In the genomic region with DNA sequence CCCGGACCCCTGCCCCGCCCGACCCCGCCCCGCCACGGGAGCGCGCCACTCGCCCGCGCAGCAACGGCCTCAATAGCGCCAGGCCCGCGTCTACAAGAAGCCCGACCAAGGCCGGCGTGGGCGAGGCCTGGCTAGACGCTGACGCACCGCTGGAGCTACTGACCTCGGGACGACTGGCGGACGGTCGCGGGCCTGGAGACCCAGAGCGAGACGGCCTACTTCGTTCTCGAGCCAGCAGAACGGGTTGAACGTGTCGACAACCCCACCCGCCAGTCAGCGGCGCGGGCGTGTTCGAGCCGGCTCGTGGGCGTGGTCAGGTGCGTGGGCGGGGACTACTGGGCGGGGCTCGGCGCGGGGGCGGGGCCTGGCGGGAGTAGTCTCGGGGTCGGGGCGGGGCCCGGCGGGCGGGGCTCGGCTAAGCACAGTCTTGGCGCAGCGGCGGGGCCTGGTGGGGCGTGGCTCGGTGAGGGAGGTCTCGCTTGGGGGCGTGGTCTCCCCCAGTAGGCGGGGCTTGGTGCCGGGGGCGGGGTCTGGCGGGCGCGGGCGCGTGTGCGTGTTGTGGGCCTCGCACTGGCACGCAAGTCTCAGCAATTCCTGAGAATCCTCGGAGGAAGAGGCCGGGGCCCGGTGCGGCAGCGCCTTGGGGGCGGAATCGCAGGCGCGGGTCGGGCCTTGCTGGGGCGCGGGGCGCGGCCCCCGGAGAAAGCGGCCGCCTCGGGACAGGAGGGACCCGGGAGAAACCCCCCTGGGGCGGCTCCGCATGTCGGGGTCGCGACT, we compare ENCODE assay signal across 1 cellular context.
TF ChIP-seq lines count a peak whose summit lies in the region.

A gene (minus strand): TSS at position 293 of the 777 bp plus-strand sequence. CDS start 5,080 bp downstream, outside the sequence.

TF ChIP-seq in SK-N-SH, 30 proteins besides CTCF, POLR2A, EP300 and RAD21 (continued from another document):
- TF ChIP-seq, protein P1, sequence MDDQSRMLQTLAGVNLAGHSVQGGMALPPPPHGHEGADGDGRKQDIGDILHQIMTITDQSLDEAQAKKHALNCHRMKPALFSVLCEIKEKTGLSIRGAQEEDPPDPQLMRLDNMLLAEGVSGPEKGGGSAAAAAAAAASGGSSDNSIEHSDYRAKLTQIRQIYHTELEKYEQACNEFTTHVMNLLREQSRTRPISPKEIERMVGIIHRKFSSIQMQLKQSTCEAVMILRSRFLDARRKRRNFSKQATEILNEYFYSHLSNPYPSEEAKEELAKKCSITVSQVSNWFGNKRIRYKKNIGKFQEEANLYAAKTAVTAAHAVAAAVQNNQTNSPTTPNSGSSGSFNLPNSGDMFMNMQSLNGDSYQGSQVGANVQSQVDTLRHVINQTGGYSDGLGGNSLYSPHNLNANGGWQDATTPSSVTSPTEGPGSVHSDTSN (IDR thresholded peaks at IDR 0.05) = peak; percentile 18; the same call in 1 of the 2 replicates
- TF ChIP-seq FOXJ3 (CRISPR knock-in tag; IDR thresholded peaks at IDR 0.05) (no peak), GABPA (IDR thresholded peaks at IDR 0.05; ENCODE audit: low read depth) (no peak), ELF1 (IDR thresholded peaks at IDR 0.05) (no peak), SIN3A (IDR thresholded peaks at IDR 0.05; ENCODE audit: borderline replicate concordance, low read depth, low read length) (no peak), FOXM1 (IDR thresholded peaks at IDR 0.05; ENCODE audit: low read depth) (no peak), RCOR1 (IDR thresholded peaks at IDR 0.05; ENCODE audit: low read length) (no peak), TEAD4 (IDR thresholded peaks at IDR 0.05; ENCODE audit: borderline replicate concordance, insufficient read depth) (no peak), POLR2AphosphoS5 (IDR thresholded peaks at IDR 0.05; ENCODE audit: low read depth, low read length) (peak; percentile 15; the same call in 1 of the 2 replicates), YY1 (IDR thresholded peaks at IDR 0.05; ENCODE audit: low read depth) (no peak), EZH2phosphoT487 (IDR thresholded peaks at IDR 0.05; ENCODE audit: borderline replicate concordance, low read depth) (no peak), CHD2 (IDR thresholded peaks at IDR 0.05; ENCODE audit: low read length, partially characterized antibody) (no peak), MEF2A (IDR thresholded peaks at IDR 0.05; ENCODE audit: borderline replicate concordance, low read depth) (no peak), GATA2 (CRISPR knock-in tag; IDR thresholded peaks at IDR 0.05) (no peak), TAF1 (IDR thresholded peaks at IDR 0.05; ENCODE audit: borderline replicate concordance, low read depth, low read length) (peak; percentile 33; the same call in 1 of the 2 replicates), FOSL2 (IDR thresholded peaks at IDR 0.05; ENCODE audit: borderline replicate concordance, low read depth) (no peak), RXRA (IDR thresholded peaks at IDR 0.05; ENCODE audit: borderline replicate concordance, low read depth) (no peak), NFIC (IDR thresholded peaks at IDR 0.05; ENCODE audit: borderline replicate concordance) (no peak), MXI1 (IDR thresholded peaks at IDR 0.05; ENCODE audit: low read depth, low read length) (peak; percentile 40; the same call in 1 of the 2 replicates)
- TF ChIP-seq, protein P2, sequence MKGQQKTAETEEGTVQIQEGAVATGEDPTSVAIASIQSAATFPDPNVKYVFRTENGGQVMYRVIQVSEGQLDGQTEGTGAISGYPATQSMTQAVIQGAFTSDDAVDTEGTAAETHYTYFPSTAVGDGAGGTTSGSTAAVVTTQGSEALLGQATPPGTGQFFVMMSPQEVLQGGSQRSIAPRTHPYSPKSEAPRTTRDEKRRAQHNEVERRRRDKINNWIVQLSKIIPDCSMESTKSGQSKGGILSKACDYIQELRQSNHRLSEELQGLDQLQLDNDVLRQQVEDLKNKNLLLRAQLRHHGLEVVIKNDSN (IDR thresholded peaks at IDR 0.05; ENCODE audit: borderline replicate concordance, low read depth) = no peak
- TF ChIP-seq, protein P3, sequence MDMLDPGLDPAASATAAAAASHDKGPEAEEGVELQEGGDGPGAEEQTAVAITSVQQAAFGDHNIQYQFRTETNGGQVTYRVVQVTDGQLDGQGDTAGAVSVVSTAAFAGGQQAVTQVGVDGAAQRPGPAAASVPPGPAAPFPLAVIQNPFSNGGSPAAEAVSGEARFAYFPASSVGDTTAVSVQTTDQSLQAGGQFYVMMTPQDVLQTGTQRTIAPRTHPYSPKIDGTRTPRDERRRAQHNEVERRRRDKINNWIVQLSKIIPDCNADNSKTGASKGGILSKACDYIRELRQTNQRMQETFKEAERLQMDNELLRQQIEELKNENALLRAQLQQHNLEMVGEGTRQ (IDR thresholded peaks at IDR 0.05; ENCODE audit: borderline replicate concordance, low read depth, low read length) = no peak
- TF ChIP-seq, protein P4, sequence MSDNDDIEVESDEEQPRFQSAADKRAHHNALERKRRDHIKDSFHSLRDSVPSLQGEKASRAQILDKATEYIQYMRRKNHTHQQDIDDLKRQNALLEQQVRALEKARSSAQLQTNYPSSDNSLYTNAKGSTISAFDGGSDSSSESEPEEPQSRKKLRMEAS (IDR thresholded peaks at IDR 0.05; ENCODE audit: low read depth) = peak; percentile 74
